ENCODE assay signal across 29 cellular contexts in genomic region chr12:46590991-46591703, GRCh38.
DNase-seq lines count a peak whose midpoint lies in the region; ATAC-seq and TF ChIP-seq lines count a peak whose summit lies in the region.
"Had no signal": no experiment of that assay in that cellular context is flagged by ENCODE, and none has a peak within 500 bp of the region (broad histone marks: within the 10 kb centered on the region; RNA-seq: fewer than 3 reads in every experiment).

No MANE protein-coding gene starts in this region.

- H3K27me3 ChIP-seq in cardiac muscle cell (no peaks in the 10 kb centered on the region), heart left ventricle (no peaks in the 10 kb centered on the region)
- H3K27me3 ChIP-seq: dorsolateral prefrontal cortex, testis had no signal

- H3K9me3 ChIP-seq in cardiac muscle cell (ENCODE audit: low read depth): no peaks in the 10 kb centered on the region
- peaks cover 0 to 38% (median 3%) of the 10 kb centered on the region in 12 donors for H3K9me3 ChIP-seq in heart left ventricle
- H3K9me3 ChIP-seq: A549, testis had no signal

- peak overlapping the region; percentile 28 for H3K27ac ChIP-seq in cardiac muscle cell
- no peak overlapping the region for H3K27ac ChIP-seq in heart left ventricle
- H3K27ac ChIP-seq: dorsolateral prefrontal cortex, testis had no signal

- peaks cover 1% of the 10 kb centered on the region for H3K4me1 ChIP-seq in cardiac muscle cell (ENCODE audit: low read depth)
- H3K4me1 ChIP-seq in heart left ventricle: no peaks in the 10 kb centered on the region
- H3K4me1 ChIP-seq: testis had no signal

- TF ChIP-seq CTCF in cardiac muscle cell (IDR thresholded peaks at IDR 0.05; ENCODE audit: low read depth, low read length): no peak
- no peak for TF ChIP-seq CTCF in heart left ventricle (IDR thresholded peaks at IDR 0.05)

- TF ChIP-seq POLR2A in heart left ventricle (IDR thresholded peaks at IDR 0.05): no peak

- H3K4me3 ChIP-seq in cardiac muscle cell (no peak overlapping the region), heart left ventricle (no peak overlapping the region)
- H3K4me3 ChIP-seq: A549, dorsolateral prefrontal cortex, smooth muscle cell, testis had no signal

- 74 to 91% (median 85%) methylated on average over 4 to 5 of the region's 5 CpGs for WGBS in heart left ventricle, 4 donors

- no peaks in the 10 kb centered on the region for H3K36me3 ChIP-seq in cardiac muscle cell
- no peaks in the 10 kb centered on the region for H3K36me3 ChIP-seq in heart left ventricle

- ATAC-seq in heart left ventricle (no peak), GM21526 (IDR thresholded peaks at IDR 0.05; ENCODE audit: low FRiP score, unreplicated experiment) (no peak), GM19023 (IDR thresholded peaks at IDR 0.05; ENCODE audit: unreplicated experiment) (no peak)
- ATAC-seq: A549; activated CD8-positive, alpha-beta memory T cell treated with anti-CD3 and anti-CD28 coated beads, Interleukin-2, amount 10 ng/mL, durations not matched to agents 7 days and 5 days; activated T-cell treated with anti-CD3 and anti-CD28 coated beads, Interleukin-2, amount 50 U/mL, for 72 hours; left colon; stimulated activated naive CD8-positive, alpha-beta T cell treated with anti-CD3 and anti-CD28 coated beads, Interleukin-15, Interleukin-2, amounts not matched to agents 100 U/mL and 50 U/mL, for 24 hours; T-cell had no signal

- peak in 1 of 2 donors; percentile 2 for DNase-seq in cardiac muscle cell (ENCODE audit: low read depth in 1 of 2, low spot score in 1 of 2)
- no peak for DNase-seq in heart left ventricle
- peak; percentile 8 for DNase-seq in SK-N-DZ (ENCODE audit: low spot score)
- DNase-seq in kidney tubule cell (ENCODE audit: low spot score): peak; percentile 11
- no peak for DNase-seq in kidney glomerular epithelial cell (lab: John Stamatoyannopoulos, UW)
- no peak for DNase-seq in activated CD8-positive, alpha-beta memory T cell treated with anti-CD3 and anti-CD28 coated beads, Interleukin-2, amount 50 U/mL, for 48 hours
- DNase-seq: activated CD4-positive, CD25-positive, alpha-beta regulatory T cell; activated CD8-positive, alpha-beta memory T cell treated with anti-CD3 and anti-CD28 coated beads, Interleukin-2, amount 10 ng/mL, durations not matched to agents 7 days and 5 days; activated naive CD4-positive, alpha-beta T cell treated with Interleukin-2 at 50 U/mL for 16 hours; activated T-cell treated with anti-CD3 and anti-CD28 coated beads, Interleukin-2, amount 50 U/mL, for 72 hours; amniotic stem cell; dorsolateral prefrontal cortex; EL; foreskin melanocyte; H7; left colon; NCI-H1436 treated with DMSO at 0.1 percent for 48 hours; NCI-H2081 treated with DMSO at 0.1 percent for 48 hours; NCI-H345; NCI-H82; nephron progenitor cell; stimulated activated CD4-positive, alpha-beta T cell treated with anti-CD3 and anti-CD28 coated beads, Interleukin-1b, Interleukin-23, amount 100 ng/mL, for 48 hours; stimulated activated naive CD8-positive, alpha-beta T cell treated with anti-CD3 and anti-CD28 coated beads, Interleukin-15, Interleukin-2, amounts not matched to agents 100 U/mL and 50 U/mL, for 24 hours; T-cell; testis had no signal

- intact Hi-C loops in heart left ventricle (cut with DNase I): no loop called here

Comparison
In these comparisons a context has a peak if more than half of its experiments do, and no peak if none do; other contexts are left out.
1. DNase-seq: peak in SK-N-DZ (single experiment) and kidney tubule cell (single experiment); none in heart left ventricle (0 of 5), kidney glomerular epithelial cell (single experiment) and activated CD8-positive, alpha-beta memory T cell treated with anti-CD3 and anti-CD28 coated beads, Interleukin-2, amount 50 U/mL, for 48 hours (single experiment).